8 cellular contexts compared by ENCODE assay signal in the genomic region with DNA sequence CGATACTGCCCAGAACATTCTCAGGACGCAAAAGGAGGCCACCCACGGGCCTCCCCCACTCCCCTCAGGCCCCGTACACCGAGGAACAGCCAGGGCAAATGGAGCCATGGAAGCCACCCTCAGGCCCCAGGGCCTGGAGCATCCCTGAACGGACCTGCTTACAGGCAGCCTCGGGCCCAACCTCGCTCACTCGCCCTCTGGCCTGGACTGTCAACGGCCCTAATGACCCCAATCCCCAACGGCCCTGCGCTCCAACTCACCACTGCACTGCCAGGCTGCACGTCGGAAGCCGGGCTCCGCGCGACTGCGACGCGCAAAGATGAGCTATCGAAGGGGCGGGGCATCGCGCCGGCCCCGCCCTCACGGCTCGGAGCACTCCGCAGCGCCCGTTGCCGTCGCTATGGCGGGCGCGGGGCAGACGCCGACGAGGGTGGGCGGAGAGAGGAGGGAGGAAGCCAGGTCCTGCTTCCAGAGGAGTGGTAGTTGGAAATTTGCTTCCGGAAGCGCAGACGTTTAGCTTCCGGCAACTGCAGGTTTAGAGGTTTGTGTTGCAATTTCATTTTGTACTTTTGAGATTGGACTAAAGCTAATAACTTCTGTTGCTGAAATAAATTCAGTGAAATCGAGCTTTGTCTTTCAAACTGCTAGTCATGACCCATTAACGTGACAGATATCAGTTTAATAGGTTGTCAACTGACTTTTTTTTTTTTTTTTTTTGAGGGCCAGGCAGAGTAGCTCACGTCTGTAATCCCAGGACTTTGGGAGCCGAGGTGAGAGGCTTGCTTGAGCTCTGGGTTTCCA. TPM values are rescaled to one million over a fixed set of nuclear protein-coding genes. Genes with fewer than 3 reads are reported as not detected.
A peak's percentile ranks its signal among the peaks of the same experiment; 100 is the strongest.
DNase-seq lines count a peak whose midpoint lies in the region; ATAC-seq, FAIRE-seq and TF ChIP-seq lines count a peak whose summit lies in the region.

Gene SKIC8, minus strand, starts transcription at position 308 of the 801 bp plus-strand sequence. CDS start 3,923 bp downstream, outside the sequence.

- H3K27me3 Mint-ChIP-seq in endothelial cell (ENCODE audit: unreplicated experiment) = no peaks in the 10 kb centered on the region

- H3K4me1 Mint-ChIP-seq in endothelial cell (ENCODE audit: unreplicated experiment) = peaks cover 6% of the 10 kb centered on the region

- H3K36me3 ChIP-seq in HUES64 (ENCODE audit: insufficient read depth, low read length) (peaks cover 5% of the 10 kb centered on the region), OCI-LY1 (ENCODE audit: insufficient read depth, low read length) (0 out of 2 replicates have a peak, but pooled peaks cover 3% of the 10 kb centered on the region)

- peaks cover 16% of the 10 kb centered on the region for H3K27me3 ChIP-seq in HUES64 (ENCODE audit: insufficient read depth, low read length)
- H3K27me3 ChIP-seq in OCI-LY1 (ENCODE audit: insufficient read depth, low read length) = no peaks in the 10 kb centered on the region

- peak within 1 kb of the TSS; percentile 85 for H3K4me2 ChIP-seq in OCI-LY1 (ENCODE audit: low read length)

- H3K27ac ChIP-seq in HUES64 (ENCODE audit: low read depth, low read length) (peak within 1 kb of the TSS; percentile 80; the same call in 1 of the 2 replicates), OCI-LY1 (ENCODE audit: low read depth, low read length, poor library complexity, severe bottlenecking) (no peak within 1 kb of the TSS)

- peak; percentile 79 for ATAC-seq in GM21447 (IDR thresholded peaks at IDR 0.05; ENCODE audit: unreplicated experiment)

- H3K9me2 ChIP-seq in OCI-LY1 (ENCODE audit: low read depth, low read length) = no peaks in the 10 kb centered on the region

- H3K4me3 Mint-ChIP-seq in endothelial cell (ENCODE audit: unreplicated experiment) = peak within 1 kb of the TSS; percentile 98

- H3K9me3 ChIP-seq in HUES64 (ENCODE audit: insufficient read depth, low read depth, low read length) (no peaks in the 10 kb centered on the region), OCI-LY1 (ENCODE audit: low read length) (no peaks in the 10 kb centered on the region)

- no peaks in the 10 kb centered on the region for H3K36me3 Mint-ChIP-seq in endothelial cell (ENCODE audit: low read depth, unreplicated experiment)

- H3K27ac Mint-ChIP-seq in endothelial cell (ENCODE audit: unreplicated experiment) = peak within 1 kb of the TSS; percentile 88

- 2% methylated on average over 49 of the region's 49 CpGs for WGBS in HUES64

- H3K9me3 Mint-ChIP-seq in endothelial cell (ENCODE audit: unreplicated experiment) = no peaks in the 10 kb centered on the region

- no peak for TF ChIP-seq CTCF in D721Med (IDR thresholded peaks at IDR 0.05; ENCODE audit: insufficient read depth, missing control alignments)
- no peak for TF ChIP-seq CTCF in OCI-LY1 (IDR thresholded peaks at IDR 0.05; ENCODE audit: low read length)
- TF ChIP-seq CTCF in endothelial cell (IDR thresholded peaks at IDR 0.05; ENCODE audit: unreplicated experiment) = no peak

- peak within 1 kb of the TSS; percentile 81 for H3K9ac ChIP-seq in HUES64 (ENCODE audit: low read depth, low read length)
- H3K9ac ChIP-seq in OCI-LY1 (ENCODE audit: low read length) = peak within 1 kb of the TSS; percentile 74

- H4K20me1 ChIP-seq in OCI-LY1 (ENCODE audit: insufficient read depth, low read length) = no peaks in the 10 kb centered on the region

- 0 out of 2 replicates have a peak within 1 kb of the TSS, but pooled peaks have one; percentile 3 for H2AFZ ChIP-seq in OCI-LY1 (ENCODE audit: low read length)

- DNase-seq in D721Med (ENCODE audit: insufficient read length, low spot score) = peak; percentile 81
- peak; percentile 67 for DNase-seq in activated CD8-positive, alpha-beta memory T cell treated with anti-CD3 and anti-CD28 coated beads, Interleukin-2, amount 50 U/mL, for 24 hours (ENCODE audit: extremely low read depth)
- DNase-seq in endothelial cell (ENCODE audit: low spot score) = peak; percentile 93
- DNase-seq in midbrain (lab: John Stamatoyannopoulos, UW) = peak; percentile 88
- peak; percentile 89 to 90 for DNase-seq in stimulated activated CD8-positive, alpha-beta memory T cell treated with anti-CD3 and anti-CD28 coated beads, Interleukin-15, amount 100 ng/mL, for 48 hours (ENCODE audit: low read depth in 2 of 2)

- H3K4me1 ChIP-seq in HUES64 (ENCODE audit: insufficient read depth, low read length) (0 out of 2 replicates have a peak, but pooled peaks cover 4% of the 10 kb centered on the region), OCI-LY1 (ENCODE audit: insufficient read depth, low read length, severe bottlenecking) (peaks cover 22% of the 10 kb centered on the region)

- H3K4me3 ChIP-seq in HUES64 (ENCODE audit: low read length) = peak within 1 kb of the TSS; percentile 92
- peak within 1 kb of the TSS; percentile 72 for H3K4me3 ChIP-seq in OCI-LY1 (ENCODE audit: low read depth, low read length, poor library complexity, severe bottlenecking)

- H3K79me2 ChIP-seq in OCI-LY1 (ENCODE audit: insufficient read depth, low read length) = peaks cover 9% of the 10 kb centered on the region; the same call in 1 of the 2 replicates

- no peak for FAIRE-seq in D721Med (lab: Jason Lieb, UNC)

- no peaks in the 10 kb centered on the region for H3F3A ChIP-seq in OCI-LY1 (ENCODE audit: insufficient read depth, low read length)

RNA-seq across cellular contexts. Expression of gene SKIC8, which starts in this region (rescaled TPM):
- 50.7 TPM for polyA plus RNA-seq in HUES64 (2013, experiment 1 of 2)
- 50.0 TPM for polyA plus RNA-seq in HUES64 (2013, experiment 2 of 2)
- 43.9 TPM for total RNA-seq in endothelial cell (ENCODE audit: unreplicated experiment)
